ENCODE assay signal across 37 cellular contexts in the genomic region with DNA sequence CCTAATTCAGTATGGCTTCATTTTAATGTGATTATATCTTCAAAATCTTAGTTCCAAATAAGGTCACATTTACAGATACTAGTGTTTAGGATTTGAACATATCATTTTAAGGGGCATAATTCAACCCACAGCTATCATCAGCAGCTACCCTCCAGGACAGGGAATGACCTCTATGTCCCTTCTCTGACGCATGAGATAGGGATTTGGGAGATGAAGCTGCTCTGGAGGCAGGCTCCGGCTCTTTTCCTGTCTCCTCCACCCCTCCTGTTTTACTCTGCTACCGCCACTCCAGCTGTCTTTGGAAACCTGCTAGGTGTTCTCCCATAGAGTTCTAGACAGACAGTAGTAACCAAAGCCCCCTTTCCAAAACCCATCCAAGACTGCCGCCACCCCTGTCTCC.
"Had no signal": no experiment of that assay in that cellular context is flagged by ENCODE, and none has a peak within 500 bp of the region (broad histone marks: within the 10 kb centered on the region; RNA-seq: fewer than 3 reads in every experiment).

No MANE protein-coding gene starts in this region.

- H3K4me1 ChIP-seq: adrenal gland, body of pancreas, breast epithelium had no signal

- H3K36me3 ChIP-seq: adrenal gland, breast epithelium, cardiac muscle cell, heart right ventricle had no signal

- H3K27ac Mint-ChIP-seq: activated CD4-positive, alpha-beta memory T cell treated with anti-CD3 and anti-CD28 coated beads for 36 hours; activated CD4-positive, alpha-beta T cell treated with anti-CD3 and anti-CD28 coated beads for 36 hours; activated CD4-positive, alpha-beta T cell treated with anti-CD3 and anti-CD28 coated beads, Interleukin-2, amount 10 ng/mL, durations not matched to agents 24 days and 14 days; activated CD8-positive, alpha-beta memory T cell treated with anti-CD3 and anti-CD28 coated beads, Interleukin-2, amount 10 ng/mL, durations not matched to agents 7 days and 5 days; activated CD8-positive, alpha-beta T cell treated with anti-CD3 and anti-CD28 coated beads, Interleukin-2, amount 10 ng/mL, durations not matched to agents 7 days and 5 days; activated naive CD4-positive, alpha-beta T cell treated with anti-CD3 and anti-CD28 coated beads for 36 hours; activated naive CD4-positive, alpha-beta T cell treated with anti-CD3 and anti-CD28 coated beads, Interleukin-2, amount 50 U/mL, for 24 hours; activated naive CD8-positive, alpha-beta T cell treated with anti-CD3 and anti-CD28 coated beads for 36 hours; activated naive CD8-positive, alpha-beta T cell treated with anti-CD3 and anti-CD28 coated beads, Interleukin-2, amount 50 U/mL, for 24 hours; activated T-helper 1 cell treated with anti-CD3 and anti-CD28 coated beads, Interleukin-12 subunit alpha, Interleukin-12 subunit beta, Interleukin-2, Interleukin-4 antibody, amounts not matched to agents 30 ng/mL and 10 ng/mL and 1 ng/mL, durations not matched to agents 14 hours and 24 hours and 36 hours; activated T-helper 2 cell treated with anti-CD3 and anti-CD28 coated beads, Interferon-gamma antibody, Interleukin-2, Interleukin-4, amounts not matched to agents 10 μg/mL and 5 μg/mL and 100 μg/mL, durations not matched to agents 14 hours and 24 hours and 36 hours; dendritic cell treated with granulocyte-macrophage colony-stimulating factor and Interleukin-4, amounts not matched to agents 40 ng/mL and 50 ng/mL, for 4 days; effector memory CD8-positive, alpha-beta T cell had no signal

- H3K4me1 Mint-ChIP-seq: activated CD4-positive, alpha-beta T cell treated with anti-CD3 and anti-CD28 coated beads for 36 hours; activated CD4-positive, alpha-beta T cell treated with anti-CD3 and anti-CD28 coated beads, Interleukin-2, amount 10 ng/mL, durations not matched to agents 24 days and 14 days; activated CD8-positive, alpha-beta memory T cell treated with anti-CD3 and anti-CD28 coated beads, Interleukin-2, amount 10 ng/mL, durations not matched to agents 7 days and 5 days; activated naive CD4-positive, alpha-beta T cell treated with anti-CD3 and anti-CD28 coated beads, Interleukin-2, amount 50 U/mL, for 24 hours; activated naive CD8-positive, alpha-beta T cell treated with anti-CD3 and anti-CD28 coated beads for 36 hours; activated naive CD8-positive, alpha-beta T cell treated with anti-CD3 and anti-CD28 coated beads, Interleukin-2, amount 50 U/mL, for 24 hours had no signal

- H3K36me3 Mint-ChIP-seq: activated CD4-positive, alpha-beta memory T cell treated with anti-CD3 and anti-CD28 coated beads for 36 hours; activated CD8-positive, alpha-beta memory T cell treated with anti-CD3 and anti-CD28 coated beads, Interleukin-2, amount 10 ng/mL, durations not matched to agents 7 days and 5 days; activated naive CD4-positive, alpha-beta T cell treated with anti-CD3 and anti-CD28 coated beads, Interleukin-2, amount 50 U/mL, for 24 hours; activated naive CD8-positive, alpha-beta T cell treated with anti-CD3 and anti-CD28 coated beads for 36 hours had no signal

- H3K27me3 Mint-ChIP-seq: activated CD4-positive, alpha-beta T cell treated with anti-CD3 and anti-CD28 coated beads for 36 hours; activated CD4-positive, alpha-beta T cell treated with anti-CD3 and anti-CD28 coated beads, Interleukin-2, amount 10 ng/mL, durations not matched to agents 24 days and 14 days; activated naive CD4-positive, alpha-beta T cell treated with anti-CD3 and anti-CD28 coated beads, Interleukin-2, amount 50 U/mL, for 24 hours; activated naive CD8-positive, alpha-beta T cell treated with anti-CD3 and anti-CD28 coated beads for 36 hours; activated naive CD8-positive, alpha-beta T cell treated with anti-CD3 and anti-CD28 coated beads, Interleukin-2, amount 50 U/mL, for 24 hours had no signal

- H2AFZ ChIP-seq: hepatocyte had no signal

- H3K9me3 Mint-ChIP-seq: activated CD4-positive, alpha-beta memory T cell treated with anti-CD3 and anti-CD28 coated beads for 36 hours; activated CD4-positive, alpha-beta T cell treated with anti-CD3 and anti-CD28 coated beads, Interleukin-2, amount 10 ng/mL, durations not matched to agents 24 days and 14 days; activated naive CD4-positive, alpha-beta T cell treated with anti-CD3 and anti-CD28 coated beads for 36 hours; activated naive CD4-positive, alpha-beta T cell treated with anti-CD3 and anti-CD28 coated beads, Interleukin-2, amount 50 U/mL, for 24 hours; activated naive CD8-positive, alpha-beta T cell treated with anti-CD3 and anti-CD28 coated beads for 36 hours; activated naive CD8-positive, alpha-beta T cell treated with anti-CD3 and anti-CD28 coated beads, Interleukin-2, amount 50 U/mL, for 24 hours; activated T-helper 1 cell treated with anti-CD3 and anti-CD28 coated beads, Interleukin-12 subunit alpha, Interleukin-12 subunit beta, Interleukin-2, Interleukin-4 antibody, amounts not matched to agents 30 ng/mL and 10 ng/mL and 1 ng/mL, durations not matched to agents 14 hours and 24 hours and 36 hours; activated T-helper 2 cell treated with anti-CD3 and anti-CD28 coated beads, Interferon-gamma antibody, Interleukin-2, Interleukin-4, amounts not matched to agents 10 μg/mL and 5 μg/mL and 100 μg/mL, durations not matched to agents 14 hours and 24 hours and 36 hours; dendritic cell treated with granulocyte-macrophage colony-stimulating factor and Interleukin-4, amounts not matched to agents 40 ng/mL and 50 ng/mL, for 4 days; effector memory CD8-positive, alpha-beta T cell had no signal

- H3K27me3 ChIP-seq: adrenal gland, body of pancreas, breast epithelium, cardiac muscle cell, heart right ventricle, hepatocyte had no signal

- H3K27ac ChIP-seq: adrenal gland, body of pancreas, breast epithelium, cardiac muscle cell, coronary artery, epithelial cell of prostate, heart right ventricle, hepatocyte had no signal

- H3K4me2 ChIP-seq: hepatocyte had no signal

- ATAC-seq: activated CD4-positive, alpha-beta T cell treated with anti-CD3 and anti-CD28 coated beads for 36 hours; activated CD8-positive, alpha-beta memory T cell treated with anti-CD3 and anti-CD28 coated beads, Interleukin-2, amount 10 ng/mL, durations not matched to agents 7 days and 5 days; activated CD8-positive, alpha-beta T cell treated with anti-CD3 and anti-CD28 coated beads, Interleukin-2, amount 10 ng/mL, durations not matched to agents 7 days and 5 days; activated naive CD8-positive, alpha-beta T cell treated with anti-CD3 and anti-CD28 coated beads, Interleukin-2, amount 50 U/mL, for 24 hours; body of pancreas; effector memory CD8-positive, alpha-beta T cell; esophagus mucosa had no signal

- H3K79me2 ChIP-seq: hepatocyte had no signal

- DNase-seq: activated CD4-positive, alpha-beta memory T cell treated with anti-CD3 and anti-CD28 coated beads for 36 hours; activated CD4-positive, alpha-beta T cell treated with anti-CD3 and anti-CD28 coated beads for 36 hours; activated CD4-positive, alpha-beta T cell treated with anti-CD3 and anti-CD28 coated beads, Interleukin-2, amount 10 ng/mL, durations not matched to agents 24 days and 14 days; activated CD4-positive, CD25-positive, alpha-beta regulatory T cell; activated CD4-positive, CD25-positive, alpha-beta regulatory T cell treated with anti-CD3 and anti-CD28 coated beads, Interleukin-2, amount 50 U/mL, for 72 hours; activated CD8-positive, alpha-beta memory T cell treated with anti-CD3 and anti-CD28 coated beads, Interleukin-2, amount 10 ng/mL, durations not matched to agents 7 days and 5 days; activated CD8-positive, alpha-beta memory T cell treated with anti-CD3 and anti-CD28 coated beads, Interleukin-2, amount 50 U/mL, for 4 hours; activated CD8-positive, alpha-beta T cell treated with anti-CD3 and anti-CD28 coated beads, Interleukin-2, amount 10 ng/mL, durations not matched to agents 7 days and 5 days; activated effector memory CD4-positive, alpha-beta T cell treated with anti-CD3 and anti-CD28 coated beads, Interleukin-2, amount 50 U/mL, for 16 hours; activated naive CD4-positive, alpha-beta T cell treated with anti-CD3 and anti-CD28 coated beads for 36 hours; activated naive CD8-positive, alpha-beta T cell treated with anti-CD3 and anti-CD28 coated beads for 36 hours; activated naive CD8-positive, alpha-beta T cell treated with anti-CD3 and anti-CD28 coated beads, Interleukin-2, amount 50 U/mL, for 24 hours; activated T-cell treated with anti-CD3 and anti-CD28 coated beads, Interleukin-2, amount 50 U/mL, for 1 hour; activated T-cell treated with anti-CD3 and anti-CD28 coated beads, Interleukin-2, amount 50 U/mL, for 48 hours; adrenal gland; amygdala; aorta; body of pancreas; central memory CD4-positive, alpha-beta T cell; cerebellar nuclear complex; effector CD4-positive, alpha-beta T cell; effector memory CD8-positive, alpha-beta T cell; foreskin fibroblast; heart right ventricle; T-helper 2 cell had no signal

- H3K9me3 ChIP-seq: adrenal gland, body of pancreas, breast epithelium had no signal

- H3K4me3 Mint-ChIP-seq: activated CD4-positive, alpha-beta memory T cell treated with anti-CD3 and anti-CD28 coated beads for 36 hours; activated CD4-positive, alpha-beta T cell treated with anti-CD3 and anti-CD28 coated beads for 36 hours; activated CD4-positive, alpha-beta T cell treated with anti-CD3 and anti-CD28 coated beads, Interleukin-2, amount 10 ng/mL, durations not matched to agents 24 days and 14 days; activated CD8-positive, alpha-beta memory T cell treated with anti-CD3 and anti-CD28 coated beads, Interleukin-2, amount 10 ng/mL, durations not matched to agents 7 days and 5 days; activated CD8-positive, alpha-beta T cell treated with anti-CD3 and anti-CD28 coated beads, Interleukin-2, amount 10 ng/mL, durations not matched to agents 7 days and 5 days; activated naive CD4-positive, alpha-beta T cell treated with anti-CD3 and anti-CD28 coated beads for 36 hours; activated naive CD4-positive, alpha-beta T cell treated with anti-CD3 and anti-CD28 coated beads, Interleukin-2, amount 50 U/mL, for 24 hours; activated naive CD8-positive, alpha-beta T cell treated with anti-CD3 and anti-CD28 coated beads for 36 hours; activated naive CD8-positive, alpha-beta T cell treated with anti-CD3 and anti-CD28 coated beads, Interleukin-2, amount 50 U/mL, for 24 hours; activated T-helper 1 cell treated with anti-CD3 and anti-CD28 coated beads, Interleukin-12 subunit alpha, Interleukin-12 subunit beta, Interleukin-2, Interleukin-4 antibody, amounts not matched to agents 30 ng/mL and 10 ng/mL and 1 ng/mL, durations not matched to agents 14 hours and 24 hours and 36 hours; dendritic cell treated with granulocyte-macrophage colony-stimulating factor and Interleukin-4, amounts not matched to agents 40 ng/mL and 50 ng/mL, for 4 days; effector memory CD8-positive, alpha-beta T cell had no signal

- FAIRE-seq: endothelial cell of umbilical vein, frontal cortex had no signal

- H3K4me3 ChIP-seq: adrenal gland, body of pancreas, breast epithelium, cardiac muscle cell, coronary artery, heart right ventricle, hepatocyte had no signal
